ENCODE assay signal across 8 cellular contexts in genomic region chr4:142406051-142406549, GRCh38.
A peak's percentile ranks its signal among the peaks of the same experiment; 100 is the strongest.
DNase-seq lines count a peak whose midpoint lies in the region; ATAC-seq and TF ChIP-seq lines count a peak whose summit lies in the region.

No MANE protein-coding gene starts in this region.

- H3K4me1 Mint-ChIP-seq in brain: peaks cover 57% of the 10 kb centered on the region
- peaks cover 23 to 32% of the 10 kb centered on the region in 2 donors for H3K4me1 Mint-ChIP-seq in natural killer cell treated with Interleukin-12 subunit alpha and Interleukin-12 subunit beta and Interleukin-15 and Interleukin-18, amount 100 ng/mL, for 72 hours (ENCODE audit: low read depth in 2 of 2)

- H3K9ac ChIP-seq in HUES48 (ENCODE audit: low read depth, low read length): no peak overlapping the region

- H3K36me3 ChIP-seq in HUES48 (ENCODE audit: control insufficient read depth, insufficient read depth, low read length): no peaks in the 10 kb centered on the region

- no peaks in the 10 kb centered on the region for H3K36me3 Mint-ChIP-seq in brain
- no peaks in the 10 kb centered on the region for H3K36me3 Mint-ChIP-seq in natural killer cell treated with Interleukin-12 subunit alpha and Interleukin-12 subunit beta and Interleukin-15 and Interleukin-18, amount 100 ng/mL, for 72 hours

- no peaks in the 10 kb centered on the region for H3K27me3 ChIP-seq in HUES48 (ENCODE audit: control insufficient read depth, insufficient read depth, low read length)

- H3K27me3 Mint-ChIP-seq in brain: peaks cover 3% of the 10 kb centered on the region
- no peaks in the 10 kb centered on the region for H3K27me3 Mint-ChIP-seq in natural killer cell treated with Interleukin-12 subunit alpha and Interleukin-12 subunit beta and Interleukin-15 and Interleukin-18, amount 100 ng/mL, for 72 hours

- DNase-seq in Daoy (ENCODE audit: low read depth) (peak; percentile 34), left lobe of liver (ENCODE audit: low spot score) (no peak), NCI-H524 treated with DMSO at 0.1 percent for 48 hours (lab: John Stamatoyannopoulos, UW) (no peak), OCI-M2 (lab: John Stamatoyannopoulos, UW; ENCODE audit: unreplicated experiment) (no peak)
- no peak for DNase-seq in natural killer cell treated with Interleukin-12 subunit alpha and Interleukin-12 subunit beta and Interleukin-15 and Interleukin-18, amount 100 ng/mL, for 72 hours (ENCODE audit: low spot score)

- H3K9me3 Mint-ChIP-seq in brain: no peaks in the 10 kb centered on the region
- no peaks in the 10 kb centered on the region for H3K9me3 Mint-ChIP-seq in natural killer cell treated with Interleukin-12 subunit alpha and Interleukin-12 subunit beta and Interleukin-15 and Interleukin-18, amount 100 ng/mL, for 72 hours

- peak overlapping the region; percentile 42 for H3K27ac ChIP-seq in HUES48 (ENCODE audit: low read depth, low read length)

- H3K9me3 ChIP-seq in HUES48 (ENCODE audit: control insufficient read depth, insufficient read depth, low read length): no peaks in the 10 kb centered on the region

- peak overlapping the region in 3 of 5 experiments; percentile 37 to 98 (median 83) for H3K4me3 Mint-ChIP-seq in brain
- H3K4me3 Mint-ChIP-seq in natural killer cell treated with Interleukin-12 subunit alpha and Interleukin-12 subunit beta and Interleukin-15 and Interleukin-18, amount 100 ng/mL, for 72 hours: peak overlapping the region; percentile 75

- ATAC-seq in natural killer cell treated with Interleukin-12 subunit alpha and Interleukin-12 subunit beta and Interleukin-15 and Interleukin-18, amount 100 ng/mL, for 72 hours: peak in 1 of 2 donors; percentile 31
- no peak for ATAC-seq in left lobe of liver
- no peak for ATAC-seq in HG02798 (IDR thresholded peaks at IDR 0.05; ENCODE audit: poor library complexity, unreplicated experiment)

- peak overlapping the region in 3 of 5 experiments; percentile 86 to 95 (median 88) for H3K27ac Mint-ChIP-seq in brain
- H3K27ac Mint-ChIP-seq in natural killer cell treated with Interleukin-12 subunit alpha and Interleukin-12 subunit beta and Interleukin-15 and Interleukin-18, amount 100 ng/mL, for 72 hours: peak overlapping the region; percentile 82 to 90

- peaks cover 46% of the 10 kb centered on the region for H3K4me1 ChIP-seq in HUES48 (ENCODE audit: control insufficient read depth, insufficient read depth, low read length)

- H3K4me3 ChIP-seq in HUES48 (ENCODE audit: low read depth, low read length): peak overlapping the region; percentile 37; the same call in 1 of the 2 replicates

- no peak for TF ChIP-seq CTCF in brain (conservative IDR thresholded peaks at IDR 0.05)
